In the genomic region with DNA sequence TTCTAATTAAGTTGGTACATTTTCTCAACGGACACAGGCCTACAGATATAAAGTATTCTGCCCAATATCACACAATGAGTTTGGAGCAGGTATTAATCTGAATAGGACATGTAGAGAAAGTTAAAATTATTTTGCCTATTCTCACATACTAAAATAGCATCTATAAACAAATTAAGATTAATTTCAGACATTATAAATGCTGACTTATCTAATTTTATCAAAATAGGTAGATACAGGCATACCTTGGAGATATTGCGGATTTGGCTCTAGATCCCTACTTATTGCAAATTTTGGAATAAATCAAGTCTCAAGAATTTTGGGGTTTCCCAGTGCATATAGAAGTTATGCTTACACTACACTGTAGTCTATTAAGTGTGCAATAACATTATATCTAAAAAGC, we compare ENCODE assay signal across 7 cellular contexts.
"Had no signal": no experiment of that assay in that cellular context is flagged by ENCODE, and none has a peak within 500 bp of the region (broad histone marks: within the 10 kb centered on the region; RNA-seq: fewer than 3 reads in every experiment).

No MANE protein-coding gene starts in this region.

- FAIRE-seq: G401.6, GM12878, GM12891, GM12892, GM18507 had no signal

- DNase-seq: GDM1, GF-D8 had no signal

- ATAC-seq: GM12878 had no signal

- H3K4me3 ChIP-seq: GM12878 had no signal
